In genomic region chr2:20677301-20678176, GRCh38 we compare ENCODE assay signal across 1 cellular context.
TF ChIP-seq lines count a peak whose summit lies in the region.

No MANE protein-coding gene starts in this region.

TF ChIP-seq in H1, 55 proteins besides CTCF, POLR2A, EP300 and RAD21:
- TF ChIP-seq BCL11A (IDR thresholded peaks at IDR 0.05; ENCODE audit: low read depth in 2 of 2, low read length in 2 of 2), result no peak
- no peak for TF ChIP-seq TBP (IDR thresholded peaks at IDR 0.05; ENCODE audit: low read depth, low read length)
- no peak for TF ChIP-seq RNF2 (IDR thresholded peaks at IDR 0.05; ENCODE audit: borderline replicate concordance, low read depth, low read length, missing control alignments, poor library complexity, severe bottlenecking)
- TF ChIP-seq SAP30 (IDR thresholded peaks at IDR 0.05; ENCODE audit: insufficient read depth, insufficient replicate concordance, low read length), result no peak
- no peak for TF ChIP-seq MAX (IDR thresholded peaks at IDR 0.05)
- TF ChIP-seq BRCA1 (IDR thresholded peaks at IDR 0.05; ENCODE audit: low read depth, low read length), result no peak
- no peak for TF ChIP-seq PHF8 (conservative IDR thresholded peaks at IDR 0.05; ENCODE audit: low read depth, low read length)
- TF ChIP-seq JUND (IDR thresholded peaks at IDR 0.05; ENCODE audit: low read length), result no peak
- no peak for TF ChIP-seq ZNF274 (IDR thresholded peaks at IDR 0.05; ENCODE audit: borderline replicate concordance, extremely low read depth, low read length)
- TF ChIP-seq RFX5 (IDR thresholded peaks at IDR 0.05; ENCODE audit: borderline replicate concordance, low read depth, low read length), result no peak
- TF ChIP-seq TEAD4 (IDR thresholded peaks at IDR 0.05; ENCODE audit: low read depth, low read length), result no peak
- no peak for TF ChIP-seq SIN3A (conservative IDR thresholded peaks at IDR 0.05 in 1 of 2, IDR thresholded peaks at IDR 0.05 in 1 of 2; ENCODE audit: low read depth in 1 of 2, low read length in 2 of 2)
- TF ChIP-seq KDM5A (IDR thresholded peaks at IDR 0.05; ENCODE audit: low read length), result no peak
- TF ChIP-seq, protein P1, sequence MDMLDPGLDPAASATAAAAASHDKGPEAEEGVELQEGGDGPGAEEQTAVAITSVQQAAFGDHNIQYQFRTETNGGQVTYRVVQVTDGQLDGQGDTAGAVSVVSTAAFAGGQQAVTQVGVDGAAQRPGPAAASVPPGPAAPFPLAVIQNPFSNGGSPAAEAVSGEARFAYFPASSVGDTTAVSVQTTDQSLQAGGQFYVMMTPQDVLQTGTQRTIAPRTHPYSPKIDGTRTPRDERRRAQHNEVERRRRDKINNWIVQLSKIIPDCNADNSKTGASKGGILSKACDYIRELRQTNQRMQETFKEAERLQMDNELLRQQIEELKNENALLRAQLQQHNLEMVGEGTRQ (IDR thresholded peaks at IDR 0.05; ENCODE audit: low read length), result no peak
